14 cellular contexts compared by ENCODE assay signal in genomic region chr7:27693794-27694193, GRCh38. TPM values are rescaled to one million over a fixed set of nuclear protein-coding genes. Genes with fewer than 3 reads are reported as not detected.
DNase-seq lines count a peak whose midpoint lies in the region; ATAC-seq and TF ChIP-seq lines count a peak whose summit lies in the region.
"Had no signal": no experiment of that assay in that cellular context is flagged by ENCODE, and none has a peak within 500 bp of the region (broad histone marks: within the 10 kb centered on the region; RNA-seq: fewer than 3 reads in every experiment).

No MANE protein-coding gene starts in this region.

- peak; percentile 66 for DNase-seq in SIG-M5 treated with dmso at 0.1 percent for 504 hours (lab: John Stamatoyannopoulos, UW; ENCODE audit: unreplicated experiment)
- no peak for DNase-seq in SIG-M5 (lab: John Stamatoyannopoulos, UW)
- peak; percentile 38 for DNase-seq in NOMO-1 treated with dmso at 0.1 percent for 144 hours (lab: John Stamatoyannopoulos, UW; ENCODE audit: unreplicated experiment)
- peak; percentile 45 for DNase-seq in fibroblast of mammary gland (ENCODE audit: low read depth)
- no peak for DNase-seq in sciatic nerve (ENCODE audit: low spot score)
- no peak for DNase-seq in DMS114 treated with DMSO at 0.1 percent for 48 hours (lab: John Stamatoyannopoulos, UW; ENCODE audit: unreplicated experiment)
- no peak for DNase-seq in HAP-1 (ENCODE audit: low spot score in 2 of 2)
- DNase-seq in NCI-H1436 (lab: John Stamatoyannopoulos, UW), result no peak
- DNase-seq: activated effector memory CD4-positive, alpha-beta T cell treated with anti-CD3 and anti-CD28 coated beads, Interleukin-2, amount 50 U/mL, for 16 hours; HCEC 1CT; NCI-H1092 treated with DMSO at 0.1 percent for 48 hours; occipital lobe; T-helper 1 cell had no signal

- in situ Hi-C loops in HAP-1 (cut with MboI; ENCODE audit: low sequenced_read_pairs), result no loop called here

- peak; percentile 82 for ATAC-seq in sciatic nerve

- no peaks in the 10 kb centered on the region for H3K36me3 ChIP-seq in HAP-1 (replicated peaks)
- H3K36me3 ChIP-seq: tibial nerve had no signal

- TF ChIP-seq CTCF in fibroblast of mammary gland (conservative IDR thresholded peaks at IDR 0.05; ENCODE audit: control insufficient read depth, insufficient read depth, low read depth, low read length), result no peak

- H3K4me3 ChIP-seq in fibroblast of mammary gland (ENCODE audit: control insufficient read depth, low read depth, low read length), result no peak overlapping the region
- no peak overlapping the region for H3K4me3 ChIP-seq in HAP-1
- H3K4me3 ChIP-seq: tibial nerve had no signal

- H3K27me3 ChIP-seq in HAP-1 (ENCODE audit: low read depth), result no peaks in the 10 kb centered on the region
- H3K27me3 ChIP-seq: tibial nerve had no signal

- no peaks in the 10 kb centered on the region for H3K9me3 ChIP-seq in HAP-1
- H3K9me3 ChIP-seq: tibial nerve had no signal

- no peaks in the 10 kb centered on the region for H3K4me1 ChIP-seq in HAP-1

- intact Hi-C loops in sciatic nerve (cut with DNase I), result no loop called here

RNA-seq across cellular contexts. Expression of gene HIBADH, which starts 31.1 kb away (rescaled TPM):
- 33.7 TPM for total RNA-seq in sciatic nerve

RNA-seq across cellular contexts. Expression of gene TAX1BP1, which starts 46.2 kb away (rescaled TPM):
- total RNA-seq in sciatic nerve, result 94.8 TPM

Comparison
In these comparisons a context has a peak if more than half of its experiments do, and no peak if none do; other contexts are left out.
1. DNase-seq: peak in SIG-M5 treated with dmso at 0.1 percent for 504 hours (single experiment), NOMO-1 treated with dmso at 0.1 percent for 144 hours (single experiment) and fibroblast of mammary gland (single experiment); none in SIG-M5 (single experiment), sciatic nerve (single experiment), DMS114 treated with DMSO at 0.1 percent for 48 hours (single experiment), HAP-1 (0 of 2) and NCI-H1436 (single experiment).